ENCODE assay signal across 7 cellular contexts in genomic region chr7:128506819-128507218, GRCh38. TPM values are rescaled to one million over a fixed set of nuclear protein-coding genes. Genes with fewer than 3 reads are reported as not detected.
DNase-seq lines count a peak whose midpoint lies in the region; ATAC-seq lines count a peak whose summit lies in the region.
"Not testable (repeated sequence)": the region's sequence is repeated elsewhere in the genome, so short reads cannot be mapped to it uniquely, and the experiment has no call there.

No MANE protein-coding gene starts in this region.

- not testable (repeated sequence) for H3K9me3 Mint-ChIP-seq in activated T-helper 17 cell treated with anti-CD3 and anti-CD28 coated beads, Interleukin-2, amount 50 U/mL, for 72 hours; memory B cell

- ATAC-seq in GM18502 (IDR thresholded peaks at IDR 0.05; ENCODE audit: poor library complexity, unreplicated experiment) (peak; percentile 51), GM19438 (IDR thresholded peaks at IDR 0.05; ENCODE audit: low read depth, unreplicated experiment) (peak; percentile 56), GM21737 (IDR thresholded peaks at IDR 0.05; ENCODE audit: unreplicated experiment) (peak; percentile 45), HG03064 (IDR thresholded peaks at IDR 0.05; ENCODE audit: low read depth, unreplicated experiment) (peak; percentile 57), memory B cell (ENCODE audit: low read depth) (peak; percentile 74)
- not testable (repeated sequence) for ATAC-seq in activated T-helper 17 cell treated with anti-CD3 and anti-CD28 coated beads, Interleukin-2, amount 50 U/mL, for 72 hours (replicated peaks)

- not testable (repeated sequence) for H3K36me3 ChIP-seq in Karpas-422 (ENCODE audit: insufficient read depth, low read length)

- H3K27me3 ChIP-seq in Karpas-422 (ENCODE audit: low read length): not testable (repeated sequence)

- peak overlapping the region; percentile 43 for H3K4me2 ChIP-seq in Karpas-422 (ENCODE audit: low read depth, low read length, poor library complexity, severe bottlenecking)

- not testable (repeated sequence) for H3K27me3 Mint-ChIP-seq in activated T-helper 17 cell treated with anti-CD3 and anti-CD28 coated beads, Interleukin-2, amount 50 U/mL, for 72 hours; memory B cell

- peak overlapping the region; percentile 33; the same call in 1 of the 2 replicates for H3K9ac ChIP-seq in Karpas-422 (ENCODE audit: low read length)

- H4K20me1 ChIP-seq in Karpas-422 (ENCODE audit: insufficient read depth, low read depth, low read length): not testable (repeated sequence)

- not testable (repeated sequence) for H3K4me3 Mint-ChIP-seq in activated T-helper 17 cell treated with anti-CD3 and anti-CD28 coated beads, Interleukin-2, amount 50 U/mL, for 72 hours
- peak overlapping the region; percentile 68 for H3K4me3 Mint-ChIP-seq in memory B cell

- not testable (repeated sequence) for H2AFZ ChIP-seq in Karpas-422 (ENCODE audit: low read length)

- not testable (repeated sequence) for H3K9me2 ChIP-seq in Karpas-422 (replicated peaks; ENCODE audit: insufficient read depth, low read length)

- not testable (repeated sequence) for H3K79me2 ChIP-seq in Karpas-422 (ENCODE audit: low read length)

- not testable (repeated sequence) for H3K9me3 ChIP-seq in Karpas-422 (ENCODE audit: low read length)

- H3K27ac Mint-ChIP-seq in activated T-helper 17 cell treated with anti-CD3 and anti-CD28 coated beads, Interleukin-2, amount 50 U/mL, for 72 hours: peak overlapping the region; percentile 22
- H3K27ac Mint-ChIP-seq in memory B cell: peak overlapping the region; percentile 86

- H3K4me1 Mint-ChIP-seq in activated T-helper 17 cell treated with anti-CD3 and anti-CD28 coated beads, Interleukin-2, amount 50 U/mL, for 72 hours: not testable (repeated sequence)
- H3K4me1 Mint-ChIP-seq in memory B cell: peaks cover 30% of the 10 kb centered on the region

- 0 out of 2 replicates have a peak overlapping the region, but pooled peaks have one; percentile 20 for H3K4me3 ChIP-seq in Karpas-422 (ENCODE audit: low read length)

- DNase-seq in Karpas-422; memory B cell (ENCODE audit: low spot score in 2 of 2): not testable (repeated sequence)

- peaks cover 22% of the 10 kb centered on the region for H3K4me1 ChIP-seq in Karpas-422 (ENCODE audit: low read length)

- H3K36me3 Mint-ChIP-seq in activated T-helper 17 cell treated with anti-CD3 and anti-CD28 coated beads, Interleukin-2, amount 50 U/mL, for 72 hours (ENCODE audit: low read depth): peaks cover 31% of the 10 kb centered on the region
- not testable (repeated sequence) for H3K36me3 Mint-ChIP-seq in memory B cell

- peak overlapping the region; percentile 77 for H3K27ac ChIP-seq in Karpas-422 (ENCODE audit: low read length)

RNA-seq across cellular contexts. Expression of gene METTL2B, which starts 30.3 kb away (rescaled TPM):
- 20.7 and 27.8 TPM in 2 replicates for total RNA-seq in Karpas-422 (2014; rRNA removed; shearing (Covaris generic); ENCODE audit: low replicate concordance)
- total RNA-seq in activated T-helper 17 cell treated with anti-CD3 and anti-CD28 coated beads, Interleukin-2, amount 50 U/mL, for 72 hours: 10 to 100 TPM; 29.5 to 49.5 TPM

RNA-seq across cellular contexts. Expression of gene HILPDA, which starts 51.1 kb away (rescaled TPM):
- total RNA-seq in Karpas-422 (2014; rRNA removed; shearing (Covaris generic); ENCODE audit: low replicate concordance): 16.3 and 32.2 TPM in 2 replicates
- 1,000 to 10,000 TPM in 1 of 2 donors, 10 to 100 TPM in 1; 72.9 to 1,213 TPM for total RNA-seq in activated T-helper 17 cell treated with anti-CD3 and anti-CD28 coated beads, Interleukin-2, amount 50 U/mL, for 72 hours
